In the genomic region with DNA sequence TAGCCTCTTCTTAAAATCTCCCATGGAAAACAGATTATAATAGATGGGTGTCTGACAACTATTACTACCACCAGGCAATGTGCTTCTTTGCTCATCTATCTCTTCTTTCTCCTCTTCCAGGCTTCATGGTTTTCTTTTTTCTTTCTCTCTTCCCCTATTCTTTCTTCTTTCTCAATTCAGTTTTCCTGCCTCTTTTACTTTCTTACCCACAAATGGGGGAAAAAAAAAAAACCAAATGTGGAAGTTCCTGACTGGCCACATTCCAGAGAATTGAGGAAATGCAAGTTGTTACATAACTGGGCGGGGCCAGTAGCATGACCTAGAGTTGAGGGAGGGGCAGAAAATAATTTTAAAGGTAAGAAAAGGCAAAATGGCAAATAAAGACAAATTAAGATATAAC, we compare ENCODE assay signal across 11 cellular contexts. TPM values are rescaled to one million over a fixed set of nuclear protein-coding genes. Genes with fewer than 3 reads are reported as not detected.
A peak's percentile ranks its signal among the peaks of the same experiment; 100 is the strongest.
DNase-seq lines count a peak whose midpoint lies in the region; ATAC-seq and TF ChIP-seq lines count a peak whose summit lies in the region.
"Had no signal": no experiment of that assay in that cellular context is flagged by ENCODE, and none has a peak within 500 bp of the region (broad histone marks: within the 10 kb centered on the region; RNA-seq: fewer than 3 reads in every experiment).

No MANE protein-coding gene starts in this region.

- no peak overlapping the region for H3K4me3 ChIP-seq in mucosa of descending colon
- H3K4me3 ChIP-seq: vagina had no signal

- peak; percentile 68 for ATAC-seq in mucosa of descending colon
- no peak for ATAC-seq in GM19351 (IDR thresholded peaks at IDR 0.05; ENCODE audit: unreplicated experiment)

- no peaks in the 10 kb centered on the region for H3K9me3 ChIP-seq in mucosa of descending colon
- H3K9me3 ChIP-seq: vagina had no signal

- peak; percentile 59 for DNase-seq in ELF-1 (ENCODE audit: low read depth, low spot score)
- DNase-seq in NOMO-1 (lab: John Stamatoyannopoulos, UW; ENCODE audit: unreplicated experiment in 2 of 2), result peak; percentile 57 to 72
- peak; percentile 20 for DNase-seq in dermis blood vessel endothelial cell
- DNase-seq in mucosa of descending colon, result peak in 1 of 3 donors; percentile 55
- DNase-seq in NCI-H345 (lab: John Stamatoyannopoulos, UW), result no peak
- DNase-seq in NCI-H1436 (lab: John Stamatoyannopoulos, UW), result no peak
- DNase-seq in HK-2 (ENCODE audit: unreplicated experiment), result no peak
- DNase-seq: NCI-H510A, T-helper 1 cell had no signal

- no peak for TF ChIP-seq CTCF in mucosa of descending colon (IDR thresholded peaks at IDR 0.05)

- intact Hi-C loops in mucosa of descending colon (cut with DNase I, micrococcal nuclease), result loop anchor here in 1 of 2 donors (10.0 kb wide), 1 partner anchor 83 kb away; no protein-coding TSS in a partner anchor

- no peaks in the 10 kb centered on the region for H3K4me1 ChIP-seq in mucosa of descending colon (ENCODE audit: low read depth)
- H3K4me1 ChIP-seq: vagina had no signal

- no peaks in the 10 kb centered on the region for H3K36me3 ChIP-seq in mucosa of descending colon (ENCODE audit: low read depth)
- H3K36me3 ChIP-seq: vagina had no signal

RNA-seq across cellular contexts. Expression of a gene that starts 10.9 kb away (rescaled TPM):
- total RNA-seq in dermis blood vessel endothelial cell (26.7 and 44.4 TPM in 2 replicates), mucosa of descending colon (10 to 100 TPM; 62.7 to 69.9 (median 66.4) TPM)

RNA-seq across cellular contexts. Expression of a gene that starts 43.2 kb away (rescaled TPM):
- total RNA-seq in dermis blood vessel endothelial cell, result 0.28 and 0.68 TPM in 2 replicates
- total RNA-seq in mucosa of descending colon, result 1 to 10 TPM in 1 of 3 donors, under 1 TPM in 2; 0.29 to 3.6 (median 0.87) TPM

Comparison
In these comparisons a context has a peak if more than half of its experiments do, and no peak if none do; other contexts are left out.
1. DNase-seq: peak in ELF-1 (single experiment), NOMO-1 (2 of 2) and dermis blood vessel endothelial cell (single experiment); none in NCI-H345 (single experiment), NCI-H1436 (single experiment) and HK-2 (single experiment).